Comparison of ENCODE assay signal across 14 cellular contexts in genomic region chr15:77251662-77252061, GRCh38.
DNase-seq lines count a peak whose midpoint lies in the region; ATAC-seq and TF ChIP-seq lines count a peak whose summit lies in the region.
"Had no signal": no experiment of that assay in that cellular context is flagged by ENCODE, and none has a peak within 500 bp of the region (broad histone marks: within the 10 kb centered on the region; RNA-seq: fewer than 3 reads in every experiment).

No MANE protein-coding gene starts in this region.

- peaks cover 7% of the 10 kb centered on the region for H3K36me3 Mint-ChIP-seq in activated T-cell treated with anti-CD3 and anti-CD28 coated beads, Interleukin-2, amount 50 U/mL, for 4 hours (ENCODE audit: insufficient read depth)
- peaks cover 20% of the 10 kb centered on the region for H3K36me3 Mint-ChIP-seq in osteocyte (ENCODE audit: unreplicated experiment)

- H3K36me3 ChIP-seq in hepatocyte (replicated peaks; ENCODE audit: insufficient read depth, low read depth) = no peaks in the 10 kb centered on the region
- H3K36me3 ChIP-seq: BLaER1 had no signal

- H3K4me2 ChIP-seq in hepatocyte = no peak overlapping the region
- H3K4me2 ChIP-seq: BLaER1 had no signal

- H3K4me3 ChIP-seq in hepatocyte = no peak overlapping the region
- H3K4me3 ChIP-seq: BLaER1 had no signal

- H3K4me3 Mint-ChIP-seq in stimulated activated naive CD8-positive, alpha-beta T cell treated with anti-CD3 and anti-CD28 coated beads, Interleukin-15, amount 100 ng/mL, for 72 hours = no peak overlapping the region
- no peak overlapping the region for H3K4me3 Mint-ChIP-seq in activated T-cell treated with anti-CD3 and anti-CD28 coated beads, Interleukin-2, amount 50 U/mL, for 4 hours
- H3K4me3 Mint-ChIP-seq in osteocyte (ENCODE audit: unreplicated experiment) = no peak overlapping the region
- H3K4me3 Mint-ChIP-seq: memory B cell had no signal

- 98% methylated on average over 2 of the region's 2 CpGs for WGBS in hepatocyte (ENCODE audit: low lambda C conversion rate, missing lambda C conversion rate)

- no peaks in the 10 kb centered on the region for H3K9me3 ChIP-seq in hepatocyte (ENCODE audit: low read depth)
- H3K9me3 ChIP-seq: BLaER1 had no signal

- no peak for DNase-seq in stimulated activated naive CD8-positive, alpha-beta T cell treated with anti-CD3 and anti-CD28 coated beads, Interleukin-15, Interleukin-2, amounts not matched to agents 100 U/mL and 50 U/mL, for 24 hours
- no peak for DNase-seq in stimulated activated naive CD8-positive, alpha-beta T cell treated with anti-CD3 and anti-CD28 coated beads, Interleukin-15, amount 100 ng/mL, for 72 hours
- no peak for DNase-seq in activated T-cell treated with anti-CD3 and anti-CD28 coated beads, Interleukin-2, amount 50 U/mL, for 4 hours
- DNase-seq in foreskin keratinocyte (peak; percentile 3 to 31), hepatocyte (ENCODE audit: low spot score) (no peak), osteocyte (ENCODE audit: extremely low spot score, unreplicated experiment) (no peak), HK-2 (ENCODE audit: unreplicated experiment) (no peak), UCSD-AML1 (lab: John Stamatoyannopoulos, UW; ENCODE audit: unreplicated experiment) (no peak)
- DNase-seq: activated CD4-positive, alpha-beta T cell treated with anti-CD3 and anti-CD28 coated beads, Interleukin-2, amount 50 U/mL, for 48 hours; NCI-H1694 treated with DMSO at 0.1 percent for 48 hours; stimulated activated naive CD4-positive, alpha-beta T cell treated with Interleukin-2 at 50 U/mL for 16 hours had no signal

- no peaks in the 10 kb centered on the region for H4K20me1 ChIP-seq in hepatocyte (ENCODE audit: insufficient read depth, poor library complexity, severe bottlenecking)
- H4K20me1 ChIP-seq: BLaER1 had no signal

- H3K27ac ChIP-seq in foreskin keratinocyte (no peak overlapping the region), hepatocyte (no peak overlapping the region)
- H3K27ac ChIP-seq: BLaER1, parathyroid adenoma had no signal

- H3K79me2 ChIP-seq in hepatocyte = no peaks in the 10 kb centered on the region
- H3K79me2 ChIP-seq: parathyroid adenoma had no signal

- no peaks in the 10 kb centered on the region for H3K4me1 ChIP-seq in foreskin keratinocyte
- no peaks in the 10 kb centered on the region for H3K4me1 ChIP-seq in hepatocyte (ENCODE audit: insufficient read depth)
- H3K4me1 ChIP-seq: BLaER1, parathyroid adenoma had no signal

- H3K27me3 ChIP-seq in foreskin keratinocyte (no peaks in the 10 kb centered on the region), hepatocyte (no peaks in the 10 kb centered on the region)
- H3K27me3 ChIP-seq: BLaER1 had no signal

- H3K4me1 Mint-ChIP-seq in stimulated activated naive CD8-positive, alpha-beta T cell treated with anti-CD3 and anti-CD28 coated beads, Interleukin-15, amount 100 ng/mL, for 72 hours = no peaks in the 10 kb centered on the region
- no peaks in the 10 kb centered on the region for H3K4me1 Mint-ChIP-seq in activated T-cell treated with anti-CD3 and anti-CD28 coated beads, Interleukin-2, amount 50 U/mL, for 4 hours (ENCODE audit: low read depth)
- no peaks in the 10 kb centered on the region for H3K4me1 Mint-ChIP-seq in osteocyte (ENCODE audit: unreplicated experiment)
- H3K4me1 Mint-ChIP-seq: memory B cell had no signal

- ATAC-seq in stimulated activated naive CD8-positive, alpha-beta T cell treated with anti-CD3 and anti-CD28 coated beads, Interleukin-15, Interleukin-2, amounts not matched to agents 100 U/mL and 50 U/mL, for 24 hours = peak; percentile 81
- no peak for ATAC-seq in stimulated activated naive CD8-positive, alpha-beta T cell treated with anti-CD3 and anti-CD28 coated beads, Interleukin-15, amount 100 ng/mL, for 72 hours
- ATAC-seq in activated T-cell treated with anti-CD3 and anti-CD28 coated beads, Interleukin-2, amount 50 U/mL, for 4 hours = peak; percentile 62 to 76
- no peak for ATAC-seq in foreskin keratinocyte

- H3K9me2 ChIP-seq in hepatocyte (replicated peaks; ENCODE audit: insufficient read depth) = peaks cover 6% of the 10 kb centered on the region

- no peak overlapping the region for H2AFZ ChIP-seq in hepatocyte
- H2AFZ ChIP-seq: parathyroid adenoma had no signal

- H3K9me3 Mint-ChIP-seq in stimulated activated naive CD8-positive, alpha-beta T cell treated with anti-CD3 and anti-CD28 coated beads, Interleukin-15, amount 100 ng/mL, for 72 hours = no peaks in the 10 kb centered on the region
- no peaks in the 10 kb centered on the region for H3K9me3 Mint-ChIP-seq in activated T-cell treated with anti-CD3 and anti-CD28 coated beads, Interleukin-2, amount 50 U/mL, for 4 hours
- no peaks in the 10 kb centered on the region for H3K9me3 Mint-ChIP-seq in osteocyte (ENCODE audit: unreplicated experiment)
- H3K9me3 Mint-ChIP-seq: memory B cell had no signal

- no peaks in the 10 kb centered on the region for H3K27me3 Mint-ChIP-seq in stimulated activated naive CD8-positive, alpha-beta T cell treated with anti-CD3 and anti-CD28 coated beads, Interleukin-15, amount 100 ng/mL, for 72 hours
- no peaks in the 10 kb centered on the region for H3K27me3 Mint-ChIP-seq in activated T-cell treated with anti-CD3 and anti-CD28 coated beads, Interleukin-2, amount 50 U/mL, for 4 hours (ENCODE audit: low read depth)
- H3K27me3 Mint-ChIP-seq in osteocyte (ENCODE audit: unreplicated experiment) = no peaks in the 10 kb centered on the region
- H3K27me3 Mint-ChIP-seq: memory B cell had no signal

- TF ChIP-seq CTCF in foreskin keratinocyte (conservative IDR thresholded peaks at IDR 0.05) (no peak), hepatocyte (IDR thresholded peaks at IDR 0.05; ENCODE audit: poor library complexity) (no peak), osteocyte (IDR thresholded peaks at IDR 0.05) (no peak)

- no peak overlapping the region for H3K27ac Mint-ChIP-seq in stimulated activated naive CD8-positive, alpha-beta T cell treated with anti-CD3 and anti-CD28 coated beads, Interleukin-15, amount 100 ng/mL, for 72 hours
- H3K27ac Mint-ChIP-seq in osteocyte (ENCODE audit: unreplicated experiment) = no peak overlapping the region
- H3K27ac Mint-ChIP-seq: memory B cell had no signal

Comparison
In these comparisons a context has a peak if more than half of its experiments do, and no peak if none do; other contexts are left out.
1. ATAC-seq: peak in stimulated activated naive CD8-positive, alpha-beta T cell treated with anti-CD3 and anti-CD28 coated beads, Interleukin-15, Interleukin-2, amounts not matched to agents 100 U/mL and 50 U/mL, for 24 hours (single experiment) and activated T-cell treated with anti-CD3 and anti-CD28 coated beads, Interleukin-2, amount 50 U/mL, for 4 hours (2 of 2); none in stimulated activated naive CD8-positive, alpha-beta T cell treated with anti-CD3 and anti-CD28 coated beads, Interleukin-15, amount 100 ng/mL, for 72 hours (single experiment) and foreskin keratinocyte (single experiment).
2. DNase-seq: peak in foreskin keratinocyte (2 of 2); none in stimulated activated naive CD8-positive, alpha-beta T cell treated with anti-CD3 and anti-CD28 coated beads, Interleukin-15, Interleukin-2, amounts not matched to agents 100 U/mL and 50 U/mL, for 24 hours (single experiment), stimulated activated naive CD8-positive, alpha-beta T cell treated with anti-CD3 and anti-CD28 coated beads, Interleukin-15, amount 100 ng/mL, for 72 hours (0 of 2), activated T-cell treated with anti-CD3 and anti-CD28 coated beads, Interleukin-2, amount 50 U/mL, for 4 hours (single experiment), hepatocyte (single experiment), osteocyte (single experiment), HK-2 (single experiment) and UCSD-AML1 (single experiment).